ENCODE assay signal across 21 cellular contexts in genomic region chr21:30582850-30583249, GRCh38. TPM values are rescaled to one million over a fixed set of nuclear protein-coding genes. Genes with fewer than 3 reads are reported as not detected.
DNase-seq lines count a peak whose midpoint lies in the region; ATAC-seq and TF ChIP-seq lines count a peak whose summit lies in the region.
"Had no signal": no experiment of that assay in that cellular context is flagged by ENCODE, and none has a peak within 500 bp of the region (broad histone marks: within the 10 kb centered on the region; RNA-seq: fewer than 3 reads in every experiment).

No MANE protein-coding gene starts in this region.

- H3K9me3 ChIP-seq in neuronal stem cell (replicated peaks in 1 of 2; ENCODE audit: control insufficient read depth in 2 of 2, insufficient read depth in 1 of 2, low read depth in 1 of 2, low read length in 2 of 2) (no peaks in the 10 kb centered on the region), heart right ventricle (no peaks in the 10 kb centered on the region)

- no CpG with 5 or more reads among the region's 1 CpG for WGBS in neuronal stem cell (ENCODE audit: extremely low coverage in 2 of 2, insufficient read length in 2 of 2, insufficient replicate concordance in 1 of 2), 2 donors
- 64 to 65% methylated on average over 1 of the region's 1 CpG for WGBS in heart right ventricle, 2 donors

- H2BK12ac ChIP-seq in neuronal stem cell (ENCODE audit: low read length) = no peak overlapping the region

- no peak overlapping the region for H3K23ac ChIP-seq in neuronal stem cell (ENCODE audit: low read depth, low read length, poor library complexity)

- H3K27ac ChIP-seq in neuronal stem cell (replicated peaks; ENCODE audit: low read length) (no peak overlapping the region), heart right ventricle (no peak overlapping the region)

- no peak overlapping the region for H3K4me3 ChIP-seq in neuronal stem cell (ENCODE audit: low read length in 2 of 2)
- no peak overlapping the region for H3K4me3 ChIP-seq in heart right ventricle
- H3K4me3 ChIP-seq: GM23338 had no signal

- no peak overlapping the region for H3K18ac ChIP-seq in neuronal stem cell (ENCODE audit: low read length)

- DNase-seq in SW480 (ENCODE audit: low spot score) (peak; percentile 79), foreskin melanocyte (peak; percentile 9), neuronal stem cell (ENCODE audit: low spot score) (peak; percentile 45), GF-D8 (lab: John Stamatoyannopoulos, UW) (no peak), heart right ventricle (no peak)
- DNase-seq: C1 segment of cervical spinal cord; Calu3; CD4-positive, alpha-beta memory T cell; COR-L47; DMS53; DMS79 treated with DMSO at 0.1 percent for 48 hours; H9 had no signal

- H2BK15ac ChIP-seq in neuronal stem cell (ENCODE audit: low read length) = no peak overlapping the region

- H3K36me3 ChIP-seq in neuronal stem cell (replicated peaks in 1 of 2; ENCODE audit: control insufficient read depth in 2 of 2, insufficient read depth in 2 of 2, low read length in 2 of 2) (no peaks in the 10 kb centered on the region), heart right ventricle (no peaks in the 10 kb centered on the region)

- no peak overlapping the region for H2AFZ ChIP-seq in neuronal stem cell (ENCODE audit: low read length)
- H2AFZ ChIP-seq: GM23338 had no signal

- no peak overlapping the region for H4K91ac ChIP-seq in neuronal stem cell (ENCODE audit: low read depth, low read length, poor library complexity)

- no peak overlapping the region for H2BK120ac ChIP-seq in neuronal stem cell (ENCODE audit: low read depth, low read length)

- H3K4me2 ChIP-seq in neuronal stem cell (ENCODE audit: insufficient read depth, low read length, poor library complexity, severe bottlenecking) = no peak overlapping the region
- H3K4me2 ChIP-seq: GM23338 had no signal

- ATAC-seq in GM18873 (IDR thresholded peaks at IDR 0.05; ENCODE audit: low FRiP score, unreplicated experiment) = no peak
- ATAC-seq in heart right ventricle = no peak
- ATAC-seq: GM23338, HCT116 had no signal

- H3K79me1 ChIP-seq in neuronal stem cell (ENCODE audit: low read depth, low read length) = no peaks in the 10 kb centered on the region

- intact Hi-C loops in heart right ventricle (cut with DNase I) = no loop called here

- TF ChIP-seq CTCF in heart right ventricle (IDR thresholded peaks at IDR 0.05) = no peak

- no peak overlapping the region for H3K4ac ChIP-seq in neuronal stem cell (ENCODE audit: low read length)

- H4K8ac ChIP-seq in neuronal stem cell (ENCODE audit: low read depth, low read length) = no peak overlapping the region

- H3K27me3 ChIP-seq in neuronal stem cell (ENCODE audit: control insufficient read depth in 3 of 3, insufficient read depth in 3 of 3, low read depth in 1 of 3, low read length in 3 of 3) (no peaks in the 10 kb centered on the region), heart right ventricle (no peaks in the 10 kb centered on the region)

- H3K4me1 ChIP-seq in neuronal stem cell (ENCODE audit: control insufficient read depth in 2 of 2, insufficient read depth in 1 of 2, low read depth in 1 of 2, low read length in 2 of 2) (peaks cover 0 to 13% of the 10 kb centered on the region in 2 donors), heart right ventricle (no peaks in the 10 kb centered on the region)

- H2BK5ac ChIP-seq in neuronal stem cell (ENCODE audit: low read length) = no peak overlapping the region

- H3K9ac ChIP-seq in neuronal stem cell (ENCODE audit: low read depth, low read length, poor library complexity) = no peak overlapping the region

- no peak overlapping the region for H2AK5ac ChIP-seq in neuronal stem cell (ENCODE audit: low read depth, low read length)

- no peak overlapping the region for H3K14ac ChIP-seq in neuronal stem cell (ENCODE audit: low read length)

RNA-seq across cellular contexts. Expression of gene KRTAP22-2, which starts 7.3 kb away (rescaled TPM):
- polyA plus RNA-seq in neuronal stem cell (2013, experiment 1 of 2) = not detected
- polyA plus RNA-seq in neuronal stem cell (2013, experiment 2 of 2) = not detected
- not detected for total RNA-seq in heart right ventricle
- polyA plus RNA-seq in heart right ventricle = not detected
- total RNA-seq: A172; A673; Calu3; CD4-positive, alpha-beta memory T cell; Daoy; G401; GM23338; H4; H9 had no signal
- polyA plus RNA-seq: BJ; CD4-positive, alpha-beta memory T cell; GM23338 had no signal

RNA-seq across cellular contexts. Expression of gene KRTAP6-3, which starts 9.4 kb away (rescaled TPM):
- not detected for polyA plus RNA-seq in neuronal stem cell (2013, experiment 1 of 2)
- polyA plus RNA-seq in neuronal stem cell (2013, experiment 2 of 2) = not detected
- not detected for total RNA-seq in heart right ventricle
- not detected for polyA plus RNA-seq in heart right ventricle
- total RNA-seq: A172; A673; Calu3; CD4-positive, alpha-beta memory T cell; Daoy; G401; GM23338; H4; H9 had no signal
- polyA plus RNA-seq: BJ; CD4-positive, alpha-beta memory T cell; GM23338 had no signal

RNA-seq across cellular contexts. Expression of gene KRTAP6-2, which starts 15.9 kb away (rescaled TPM):
- not detected for polyA plus RNA-seq in neuronal stem cell (2013, experiment 1 of 2)
- not detected for polyA plus RNA-seq in neuronal stem cell (2013, experiment 2 of 2)
- not detected for total RNA-seq in heart right ventricle
- not detected for polyA plus RNA-seq in heart right ventricle
- total RNA-seq: A172; A673; Calu3; CD4-positive, alpha-beta memory T cell; Daoy; G401; GM23338; H4; H9 had no signal
- polyA plus RNA-seq: BJ; CD4-positive, alpha-beta memory T cell; GM23338 had no signal

RNA-seq across cellular contexts. Expression of gene KRTAP22-1, which starts 18.0 kb away (rescaled TPM):
- not detected for polyA plus RNA-seq in neuronal stem cell (2013, experiment 1 of 2)
- polyA plus RNA-seq in neuronal stem cell (2013, experiment 2 of 2) = not detected
- not detected for total RNA-seq in heart right ventricle
- polyA plus RNA-seq in heart right ventricle = not detected
- total RNA-seq: A172; A673; Calu3; CD4-positive, alpha-beta memory T cell; Daoy; G401; GM23338; H4; H9 had no signal
- polyA plus RNA-seq: BJ; CD4-positive, alpha-beta memory T cell; GM23338 had no signal

RNA-seq across cellular contexts. Expression of gene KRTAP19-7, which starts 21.7 kb away (rescaled TPM):
- not detected for polyA plus RNA-seq in neuronal stem cell (2013, experiment 1 of 2)
- not detected for polyA plus RNA-seq in neuronal stem cell (2013, experiment 2 of 2)
- total RNA-seq in heart right ventricle = not detected
- not detected for polyA plus RNA-seq in heart right ventricle
- total RNA-seq: A172; A673; Calu3; CD4-positive, alpha-beta memory T cell; Daoy; G401; GM23338; H4; H9 had no signal
- polyA plus RNA-seq: BJ; CD4-positive, alpha-beta memory T cell; GM23338 had no signal

Comparison
In these comparisons a context has a peak if more than half of its experiments do, and no peak if none do; other contexts are left out.
1. DNase-seq: peak in SW480 (single experiment), foreskin melanocyte (single experiment) and neuronal stem cell (single experiment); none in GF-D8 (single experiment) and heart right ventricle (0 of 2).